Comparison of ENCODE assay signal across 9 cellular contexts in the genomic region with DNA sequence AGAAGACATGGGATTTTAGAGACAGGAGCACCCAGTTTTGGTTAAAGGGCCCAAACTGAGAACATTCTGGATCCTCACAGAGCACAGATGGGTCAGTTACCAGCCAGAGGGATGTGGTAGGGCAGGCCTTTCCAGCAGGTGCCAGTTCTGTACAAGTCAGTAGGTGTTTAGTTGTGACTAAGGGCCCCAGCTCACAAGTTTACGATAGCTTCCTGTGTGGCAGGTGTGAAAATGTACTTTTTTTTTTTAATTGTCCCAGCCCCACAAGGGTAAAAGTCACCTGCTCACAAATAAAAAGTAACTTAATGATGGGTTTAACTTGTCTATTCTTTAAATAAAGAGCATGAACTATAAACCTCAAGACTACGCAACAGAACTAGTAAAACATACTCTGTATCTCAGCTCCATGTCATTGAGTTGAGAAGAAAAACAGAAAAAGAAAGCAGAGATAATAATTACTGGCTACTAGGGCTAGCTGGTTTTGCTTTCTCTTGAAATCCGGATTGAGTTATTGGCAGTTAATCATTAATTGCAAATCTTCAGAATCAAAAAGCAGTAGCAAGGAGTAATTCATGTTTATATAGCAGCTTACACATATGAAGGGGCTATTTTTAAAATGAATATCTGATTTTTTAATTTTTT. TPM values are rescaled to one million over a fixed set of nuclear protein-coding genes. Genes with fewer than 3 reads are reported as not detected.
DNase-seq lines count a peak whose midpoint lies in the region; ATAC-seq and TF ChIP-seq lines count a peak whose summit lies in the region.
"Had no signal": no experiment of that assay in that cellular context is flagged by ENCODE, and none has a peak within 500 bp of the region (broad histone marks: within the 10 kb centered on the region; RNA-seq: fewer than 3 reads in every experiment).

No MANE protein-coding gene starts in this region.

- H3K4me3 ChIP-seq in thyroid gland (replicated peaks in 1 of 3) = no peak overlapping the region
- no peak overlapping the region for H3K4me3 ChIP-seq in esophagus muscularis mucosa

- CTCF ChIA-PET in activated CD4-positive, alpha-beta T cell treated with anti-CD3 and anti-CD28 coated beads for 36 hours (lab: Charles Lee) = interaction anchor here (0.7 to 2.2 kb wide), 10 partner anchors 10 to 247 kb away, joined by 3 to 13 read pairs (median 5); partner anchors contain the start of gene NFE2L3

- peaks cover 33% of the 10 kb centered on the region for H3K4me1 Mint-ChIP-seq in activated CD4-positive, alpha-beta T cell treated with anti-CD3 and anti-CD28 coated beads for 36 hours

- TF ChIP-seq POLR2A in thyroid gland (IDR thresholded peaks at IDR 0.05) (no peak), esophagus muscularis mucosa (IDR thresholded peaks at IDR 0.05; ENCODE audit: low read depth) (no peak)

- 87 to 93% methylated on average over 3 of the region's 3 CpGs for WGBS in thyroid gland, 2 donors
- 92% methylated on average over 3 of the region's 3 CpGs for WGBS in esophagus muscularis mucosa

- H3K4me3 Mint-ChIP-seq in activated CD4-positive, alpha-beta T cell treated with anti-CD3 and anti-CD28 coated beads for 36 hours = peak overlapping the region; percentile 29

- H3K27ac Mint-ChIP-seq in activated CD4-positive, alpha-beta T cell treated with anti-CD3 and anti-CD28 coated beads for 36 hours = peak overlapping the region; percentile 93

- peaks cover 3% of the 10 kb centered on the region for H3K9me3 Mint-ChIP-seq in activated CD4-positive, alpha-beta T cell treated with anti-CD3 and anti-CD28 coated beads for 36 hours (ENCODE audit: low read depth)

- POLR2A ChIA-PET in activated CD4-positive, alpha-beta T cell treated with anti-CD3 and anti-CD28 coated beads for 36 hours (lab: Charles Lee) = interaction anchor here (0.6 to 2.3 kb wide), 8 partner anchors 11 to 126 kb away, joined by 3 to 32 read pairs (median 6); partner anchors contain the start of gene NFE2L3

- H3K36me3 Mint-ChIP-seq in activated CD4-positive, alpha-beta T cell treated with anti-CD3 and anti-CD28 coated beads for 36 hours (ENCODE audit: low read depth) = peaks cover 40% of the 10 kb centered on the region

- H3K36me3 ChIP-seq in thyroid gland = no peaks in the 10 kb centered on the region
- H3K36me3 ChIP-seq in esophagus muscularis mucosa = peaks cover 0 to 29% (median 6%) of the 10 kb centered on the region in 4 donors

- H3K27me3 ChIP-seq in thyroid gland = no peaks in the 10 kb centered on the region
- no peaks in the 10 kb centered on the region for H3K27me3 ChIP-seq in esophagus muscularis mucosa

- intact Hi-C loops in activated CD4-positive, alpha-beta T cell treated with anti-CD3 and anti-CD28 coated beads for 36 hours (cut with DNase I, micrococcal nuclease) = loop anchor here in 1 of 2 experiments (2.0 kb wide), 1 partner anchor 19 kb away; no protein-coding TSS in a partner anchor
- intact Hi-C loops in thyroid gland (cut with DNase I) = no loop called here
- intact Hi-C loops in esophagus muscularis mucosa (cut with DNase I) = no loop called here

- TF ChIP-seq CTCF in thyroid gland (IDR thresholded peaks at IDR 0.05) = no peak
- no peak for TF ChIP-seq CTCF in esophagus muscularis mucosa (IDR thresholded peaks at IDR 0.05)

- H3K27ac ChIP-seq in thyroid gland (no peak overlapping the region), esophagus muscularis mucosa (replicated peaks in 1 of 4) (no peak overlapping the region)

- peak; percentile 88 for ATAC-seq in activated CD4-positive, alpha-beta T cell treated with anti-CD3 and anti-CD28 coated beads for 36 hours
- peak; percentile 79 for ATAC-seq in HG02642 (IDR thresholded peaks at IDR 0.05; ENCODE audit: poor library complexity, unreplicated experiment)

- no peaks in the 10 kb centered on the region for H3K27me3 Mint-ChIP-seq in activated CD4-positive, alpha-beta T cell treated with anti-CD3 and anti-CD28 coated beads for 36 hours

- no peak for TF ChIP-seq EP300 in esophagus muscularis mucosa (IDR thresholded peaks at IDR 0.05)

- no peaks in the 10 kb centered on the region for H3K9me3 ChIP-seq in thyroid gland
- no peaks in the 10 kb centered on the region for H3K9me3 ChIP-seq in esophagus muscularis mucosa

- peak; percentile 68 for DNase-seq in activated CD4-positive, alpha-beta T cell treated with anti-CD3 and anti-CD28 coated beads for 36 hours
- DNase-seq in activated CD4-positive, alpha-beta T cell treated with anti-CD3 and anti-CD28 coated beads, Interleukin-2, amount 50 U/mL, for 4 hours = no peak
- DNase-seq in SW480 (ENCODE audit: low spot score) (peak; percentile 64), renal cortical epithelial cell (ENCODE audit: low read depth) (peak; percentile 64), thyroid gland (no peak), esophagus muscularis mucosa (ENCODE audit: extremely low spot score) (no peak), NCI-H748 treated with DMSO at 0.1 percent for 48 hours (lab: John Stamatoyannopoulos, UW) (no peak)
- DNase-seq: erythroblast had no signal

- H3K4me1 ChIP-seq in thyroid gland (no peaks in the 10 kb centered on the region), esophagus muscularis mucosa (no peaks in the 10 kb centered on the region)

RNA-seq across cellular contexts. Expression of gene NFE2L3, which starts 15.4 kb away (rescaled TPM):
- total RNA-seq in activated CD4-positive, alpha-beta T cell treated with anti-CD3 and anti-CD28 coated beads for 36 hours = 10 to 100 TPM; 19.9 to 23.8 TPM
- 49.2 and 94.1 TPM in 2 replicates for total RNA-seq in renal cortical epithelial cell
- total RNA-seq in thyroid gland = 1 to 10 TPM in 2 of 4 donors, under 1 TPM in 2; 0.33 to 1.4 (median 0.98) TPM
- 1 to 10 TPM; 1.5 to 2.7 (median 2.5) TPM for total RNA-seq in esophagus muscularis mucosa

RNA-seq across cellular contexts. Expression of gene HNRNPA2B1, which starts 33.1 kb away (rescaled TPM):
- 100 to 1,000 TPM; 600 to 996 TPM for total RNA-seq in activated CD4-positive, alpha-beta T cell treated with anti-CD3 and anti-CD28 coated beads for 36 hours
- 72.9 and 220 TPM in 2 replicates for total RNA-seq in renal cortical epithelial cell
- total RNA-seq in thyroid gland = 100 to 1,000 TPM; 192 to 303 (median 239) TPM
- 100 to 1,000 TPM; 158 to 220 (median 202) TPM for total RNA-seq in esophagus muscularis mucosa

RNA-seq across cellular contexts. Expression of gene CBX3, which starts 34.1 kb away (rescaled TPM):
- total RNA-seq in activated CD4-positive, alpha-beta T cell treated with anti-CD3 and anti-CD28 coated beads for 36 hours = 100 to 1,000 TPM; 173 to 300 TPM
- 124 and 212 TPM in 2 replicates for total RNA-seq in renal cortical epithelial cell
- 10 to 100 TPM; 41.6 to 72.3 (median 55.6) TPM for total RNA-seq in thyroid gland
- total RNA-seq in esophagus muscularis mucosa = 10 to 100 TPM; 51.5 to 78.5 (median 60.3) TPM

Comparison
In these comparisons a context has a peak if more than half of its experiments do, and no peak if none do; other contexts are left out.
1. DNase-seq: peak in activated CD4-positive, alpha-beta T cell treated with anti-CD3 and anti-CD28 coated beads for 36 hours (single experiment), SW480 (single experiment) and renal cortical epithelial cell (single experiment); none in activated CD4-positive, alpha-beta T cell treated with anti-CD3 and anti-CD28 coated beads, Interleukin-2, amount 50 U/mL, for 4 hours (0 of 2), thyroid gland (0 of 2), esophagus muscularis mucosa (single experiment) and NCI-H748 treated with DMSO at 0.1 percent for 48 hours (single experiment).
2. RNA of gene NFE2L3, which starts 15.4 kb away (total RNA-seq): 49.2 to 94.1 TPM in renal cortical epithelial cell and 19.9 to 23.8 TPM in activated CD4-positive, alpha-beta T cell treated with anti-CD3 and anti-CD28 coated beads for 36 hours; 1.5 to 2.7 TPM in esophagus muscularis mucosa and 0.33 to 1.4 TPM in thyroid gland; every median in the first group is over 4 times any median in the second.